ENCODE assay signal across 1 cellular context in the genomic region with DNA sequence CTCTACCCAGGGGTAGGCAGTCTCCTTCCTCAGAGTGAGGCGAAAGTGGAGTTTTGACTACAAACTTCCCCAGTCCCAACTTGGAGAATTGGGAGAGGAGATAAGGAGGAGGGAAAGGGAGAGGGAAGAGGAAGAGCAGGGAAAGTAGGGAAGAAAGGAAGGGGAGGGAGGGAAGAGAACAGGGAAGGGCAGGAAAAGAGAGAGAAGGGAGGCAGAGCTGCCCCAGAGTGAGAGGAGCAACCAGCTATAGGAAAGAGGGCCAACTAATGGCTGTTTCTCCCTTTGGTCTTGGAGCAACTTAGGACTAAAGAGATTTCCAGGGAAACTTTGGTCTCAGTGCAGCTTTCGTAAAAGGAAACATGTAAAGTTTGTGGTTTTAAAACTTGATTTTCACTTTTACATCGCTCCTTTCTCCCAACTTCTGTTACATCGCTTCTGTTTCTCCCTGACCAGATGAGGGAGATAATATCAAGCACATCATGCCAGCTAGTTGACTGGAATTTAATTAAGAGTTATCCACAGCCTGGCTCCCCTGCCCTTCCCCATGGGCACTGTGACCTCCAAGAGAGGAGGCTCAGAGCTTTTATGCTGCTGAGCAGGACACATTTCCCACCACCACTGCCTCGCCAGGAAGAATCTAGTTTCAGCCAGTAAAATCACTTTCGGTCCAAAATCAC.
TF ChIP-seq lines count a peak whose summit lies in the region.

No MANE protein-coding gene starts in this region.

TF ChIP-seq in GM23338, 12 proteins besides CTCF, POLR2A, EP300 and RAD21 (continued from another document):
- TF ChIP-seq, protein P1, sequence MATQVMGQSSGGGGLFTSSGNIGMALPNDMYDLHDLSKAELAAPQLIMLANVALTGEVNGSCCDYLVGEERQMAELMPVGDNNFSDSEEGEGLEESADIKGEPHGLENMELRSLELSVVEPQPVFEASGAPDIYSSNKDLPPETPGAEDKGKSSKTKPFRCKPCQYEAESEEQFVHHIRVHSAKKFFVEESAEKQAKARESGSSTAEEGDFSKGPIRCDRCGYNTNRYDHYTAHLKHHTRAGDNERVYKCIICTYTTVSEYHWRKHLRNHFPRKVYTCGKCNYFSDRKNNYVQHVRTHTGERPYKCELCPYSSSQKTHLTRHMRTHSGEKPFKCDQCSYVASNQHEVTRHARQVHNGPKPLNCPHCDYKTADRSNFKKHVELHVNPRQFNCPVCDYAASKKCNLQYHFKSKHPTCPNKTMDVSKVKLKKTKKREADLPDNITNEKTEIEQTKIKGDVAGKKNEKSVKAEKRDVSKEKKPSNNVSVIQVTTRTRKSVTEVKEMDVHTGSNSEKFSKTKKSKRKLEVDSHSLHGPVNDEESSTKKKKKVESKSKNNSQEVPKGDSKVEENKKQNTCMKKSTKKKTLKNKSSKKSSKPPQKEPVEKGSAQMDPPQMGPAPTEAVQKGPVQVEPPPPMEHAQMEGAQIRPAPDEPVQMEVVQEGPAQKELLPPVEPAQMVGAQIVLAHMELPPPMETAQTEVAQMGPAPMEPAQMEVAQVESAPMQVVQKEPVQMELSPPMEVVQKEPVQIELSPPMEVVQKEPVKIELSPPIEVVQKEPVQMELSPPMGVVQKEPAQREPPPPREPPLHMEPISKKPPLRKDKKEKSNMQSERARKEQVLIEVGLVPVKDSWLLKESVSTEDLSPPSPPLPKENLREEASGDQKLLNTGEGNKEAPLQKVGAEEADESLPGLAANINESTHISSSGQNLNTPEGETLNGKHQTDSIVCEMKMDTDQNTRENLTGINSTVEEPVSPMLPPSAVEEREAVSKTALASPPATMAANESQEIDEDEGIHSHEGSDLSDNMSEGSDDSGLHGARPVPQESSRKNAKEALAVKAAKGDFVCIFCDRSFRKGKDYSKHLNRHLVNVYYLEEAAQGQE (IDR thresholded peaks at IDR 0.05; ENCODE audit: unreplicated experiment): no peak
- TF ChIP-seq POLR2AphosphoS5 (IDR thresholded peaks at IDR 0.05; ENCODE audit: low read depth): no peak
- no peak for TF ChIP-seq NANOG (IDR thresholded peaks at IDR 0.05; ENCODE audit: borderline replicate concordance)
- TF ChIP-seq EZH2phosphoT487 (IDR thresholded peaks at IDR 0.05; ENCODE audit: unreplicated experiment): no peak
- TF ChIP-seq EZH2 (IDR thresholded peaks at IDR 0.05; ENCODE audit: low read depth, unreplicated experiment): no peak
